20 cellular contexts compared by ENCODE assay signal in the genomic region with DNA sequence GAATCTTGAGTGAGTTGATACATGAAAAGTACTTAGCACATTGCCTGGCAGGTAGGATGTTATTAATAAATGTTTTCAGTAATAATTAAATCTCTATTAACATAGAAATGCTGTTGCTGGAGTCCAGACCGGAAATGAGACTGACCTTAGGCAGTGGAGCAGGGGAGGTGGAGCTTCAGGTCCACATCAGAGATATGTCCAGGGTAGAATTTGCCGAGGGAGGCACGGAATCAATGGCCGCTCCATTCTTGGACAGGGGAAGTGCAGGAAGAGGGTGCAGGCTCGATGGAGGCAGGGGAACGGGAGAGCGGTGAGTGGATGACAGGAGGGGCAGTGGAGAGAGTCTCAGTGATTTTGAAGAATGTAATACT.
A peak's percentile ranks its signal among the peaks of the same experiment; 100 is the strongest.
DNase-seq lines count a peak whose midpoint lies in the region; ATAC-seq and TF ChIP-seq lines count a peak whose summit lies in the region.
"Had no signal": no experiment of that assay in that cellular context is flagged by ENCODE, and none has a peak within 500 bp of the region (broad histone marks: within the 10 kb centered on the region; RNA-seq: fewer than 3 reads in every experiment).

No MANE protein-coding gene starts in this region.

- no peak for ATAC-seq in GM19455 (IDR thresholded peaks at IDR 0.05; ENCODE audit: unreplicated experiment)
- ATAC-seq in activated T-helper 17 cell treated with anti-CD3 and anti-CD28 coated beads, Interleukin-2, amount 50 U/mL, for 72 hours (replicated peaks) = no peak
- ATAC-seq: T-helper 17 cell had no signal

- POLR2A ChIA-PET in activated CD4-positive, alpha-beta T cell treated with anti-CD3 and anti-CD28 coated beads, Interleukin-2, amount 10 ng/mL, durations not matched to agents 7 days and 5 days (lab: Charles Lee) = no interaction called here

- H3K4me3 ChIP-seq in fibroblast of the aortic adventitia (ENCODE audit: low read depth, low read length) = peak overlapping the region; percentile 10
- H3K4me3 ChIP-seq: BLaER1 treated with 17β-estradiol and CSF1 and Interleukin-3, amounts not matched to agents 10 nM and 100 nM had no signal

- CTCF ChIA-PET in activated CD4-positive, alpha-beta T cell treated with anti-CD3 and anti-CD28 coated beads, Interleukin-2, amount 10 ng/mL, durations not matched to agents 7 days and 5 days (lab: Charles Lee) = interaction anchor here (1.0 kb wide), 1 partner anchor 11 kb away, joined by 4 read pairs; no protein-coding TSS in a partner anchor

- no peaks in the 10 kb centered on the region for H3K36me3 Mint-ChIP-seq in HFFc6 (ENCODE audit: low read depth)
- no peaks in the 10 kb centered on the region for H3K36me3 Mint-ChIP-seq in activated CD4-positive, alpha-beta T cell treated with anti-CD3 and anti-CD28 coated beads, Interleukin-2, amount 10 ng/mL, durations not matched to agents 7 days and 5 days (ENCODE audit: low read depth)
- H3K36me3 Mint-ChIP-seq in activated T-helper 17 cell treated with anti-CD3 and anti-CD28 coated beads, Interleukin-2, amount 50 U/mL, for 72 hours (ENCODE audit: low read depth) = no peaks in the 10 kb centered on the region
- H3K36me3 Mint-ChIP-seq: CD4-positive, alpha-beta memory T cell had no signal

- no peaks in the 10 kb centered on the region for H3K9me3 Mint-ChIP-seq in HFFc6
- H3K9me3 Mint-ChIP-seq in activated CD4-positive, alpha-beta T cell treated with anti-CD3 and anti-CD28 coated beads, Interleukin-2, amount 10 ng/mL, durations not matched to agents 7 days and 5 days = no peaks in the 10 kb centered on the region
- no peaks in the 10 kb centered on the region for H3K9me3 Mint-ChIP-seq in activated T-helper 17 cell treated with anti-CD3 and anti-CD28 coated beads, Interleukin-2, amount 50 U/mL, for 72 hours

- H3K4me3 Mint-ChIP-seq in HFFc6 = peak overlapping the region; percentile 73
- H3K4me3 Mint-ChIP-seq in activated CD4-positive, alpha-beta T cell treated with anti-CD3 and anti-CD28 coated beads, Interleukin-2, amount 10 ng/mL, durations not matched to agents 7 days and 5 days = no peak overlapping the region
- H3K4me3 Mint-ChIP-seq in activated T-helper 17 cell treated with anti-CD3 and anti-CD28 coated beads, Interleukin-2, amount 50 U/mL, for 72 hours = no peak overlapping the region
- H3K4me3 Mint-ChIP-seq: T-helper 17 cell had no signal

- H3K27ac Mint-ChIP-seq in HFFc6 = peak overlapping the region; percentile 78
- H3K27ac Mint-ChIP-seq in activated CD4-positive, alpha-beta T cell treated with anti-CD3 and anti-CD28 coated beads, Interleukin-2, amount 10 ng/mL, durations not matched to agents 7 days and 5 days = no peak overlapping the region
- H3K27ac Mint-ChIP-seq in activated T-helper 17 cell treated with anti-CD3 and anti-CD28 coated beads, Interleukin-2, amount 50 U/mL, for 72 hours = no peak overlapping the region
- H3K27ac Mint-ChIP-seq: CD4-positive, alpha-beta memory T cell; T-helper 17 cell had no signal

- peaks cover 19% of the 10 kb centered on the region for H3K4me1 Mint-ChIP-seq in HFFc6 (ENCODE audit: low read depth)
- peaks cover 5% of the 10 kb centered on the region for H3K4me1 Mint-ChIP-seq in activated CD4-positive, alpha-beta T cell treated with anti-CD3 and anti-CD28 coated beads, Interleukin-2, amount 10 ng/mL, durations not matched to agents 7 days and 5 days
- H3K4me1 Mint-ChIP-seq in activated T-helper 17 cell treated with anti-CD3 and anti-CD28 coated beads, Interleukin-2, amount 50 U/mL, for 72 hours = no peaks in the 10 kb centered on the region

- DNase-seq in EL (peak; percentile 22), HFFc6 (no peak), fibroblast of the aortic adventitia (ENCODE audit: low read depth) (no peak), NOMO-1 (lab: John Stamatoyannopoulos, UW; ENCODE audit: unreplicated experiment in 2 of 2) (no peak)
- DNase-seq in activated CD4-positive, alpha-beta T cell treated with anti-CD3 and anti-CD28 coated beads, Interleukin-2, amount 10 ng/mL, durations not matched to agents 7 days and 5 days = no peak
- DNase-seq: CD4-positive, alpha-beta memory T cell; DND-41; KG1; NCI-H1092 treated with DMSO at 0.1 percent for 48 hours; NCI-H146; NCI-H2029; NCI-H226; NCI-H524 treated with DMSO at 0.1 percent for 48 hours; OCI-M1; Right ventricle myocardium superior; SW 1271; T-helper 17 cell had no signal

- no peak for TF ChIP-seq CTCF in HFFc6 (IDR thresholded peaks at IDR 0.05)
- TF ChIP-seq CTCF in fibroblast of the aortic adventitia (IDR thresholded peaks at IDR 0.05; ENCODE audit: insufficient read depth, low read length) = no peak

- H3K27me3 Mint-ChIP-seq in HFFc6 (ENCODE audit: insufficient read depth) = no peaks in the 10 kb centered on the region; the same call in 1 of the 2 replicates
- H3K27me3 Mint-ChIP-seq in activated CD4-positive, alpha-beta T cell treated with anti-CD3 and anti-CD28 coated beads, Interleukin-2, amount 10 ng/mL, durations not matched to agents 7 days and 5 days = no peaks in the 10 kb centered on the region
- no peaks in the 10 kb centered on the region for H3K27me3 Mint-ChIP-seq in activated T-helper 17 cell treated with anti-CD3 and anti-CD28 coated beads, Interleukin-2, amount 50 U/mL, for 72 hours
- H3K27me3 Mint-ChIP-seq: CD4-positive, alpha-beta memory T cell had no signal
